In genomic region chr10:13705526-13706169, GRCh38 we compare ENCODE assay signal across 10 cellular contexts.
DNase-seq lines count a peak whose midpoint lies in the region; ATAC-seq and TF ChIP-seq lines count a peak whose summit lies in the region.
"Had no signal": no experiment of that assay in that cellular context is flagged by ENCODE, and none has a peak within 500 bp of the region (broad histone marks: within the 10 kb centered on the region; RNA-seq: fewer than 3 reads in every experiment).

No MANE protein-coding gene starts in this region.

- no peaks in the 10 kb centered on the region for H3K9me3 ChIP-seq in HUES48 (ENCODE audit: control insufficient read depth, insufficient read depth, low read length)
- no peaks in the 10 kb centered on the region for H3K9me3 ChIP-seq in iPS-18c (ENCODE audit: control insufficient read depth, insufficient read depth, low read length)
- H3K9me3 ChIP-seq in stomach, result no peaks in the 10 kb centered on the region

- DNase-seq in cardiac fibroblast (ENCODE audit: low read depth in 2 of 2) (peak; percentile 40 to 56), stomach (no peak), NAMALWA (ENCODE audit: low spot score) (no peak), NCI-H526 treated with DMSO at 0.1 percent for 48 hours (lab: John Stamatoyannopoulos, UW) (no peak)
- DNase-seq in activated CD4-positive, CD25-positive, alpha-beta regulatory T cell treated with anti-CD3 and anti-CD28 coated beads, Interleukin-2, amount 50 U/mL, for 72 hours, result no peak
- DNase-seq: stimulated activated CD4-positive, alpha-beta T cell treated with anti-CD3 and anti-CD28 coated beads, Interleukin-4, amount 100 ng/mL, for 24 hours had no signal

- no peak for TF ChIP-seq CTCF in cardiac fibroblast (IDR thresholded peaks at IDR 0.05; ENCODE audit: low read depth, low read length)
- TF ChIP-seq CTCF in stomach (IDR thresholded peaks at IDR 0.05), result no peak

- H3K36me3 ChIP-seq in HUES48 (ENCODE audit: control insufficient read depth, insufficient read depth, low read length) (peaks cover 6% of the 10 kb centered on the region; the same call in 1 of the 2 replicates), stomach (peaks cover 4 to 11% (median 7%) of the 10 kb centered on the region in 4 donors)

- H3K27me3 ChIP-seq in HUES48 (ENCODE audit: control insufficient read depth, insufficient read depth, low read length) (no peaks in the 10 kb centered on the region), stomach (no peaks in the 10 kb centered on the region)

- no peak for TF ChIP-seq EP300 in stomach (IDR thresholded peaks at IDR 0.05)

- 40 to 58% (median 55%) methylated on average over 10 of the region's 10 CpGs for WGBS in stomach, 5 donors

- H3K4me3 ChIP-seq in HUES48 (ENCODE audit: low read depth, low read length), result peak overlapping the region; percentile 58
- H3K4me3 ChIP-seq in cardiac fibroblast (replicated peaks in 1 of 2; ENCODE audit: low read depth in 2 of 2, low read length in 2 of 2), result peak overlapping the region; percentile 55 to 75
- H3K4me3 ChIP-seq in iPS-18c (ENCODE audit: insufficient read depth, low read depth, low read length), result 0 out of 2 replicates have a peak overlapping the region, but pooled peaks have one; percentile 2
- H3K4me3 ChIP-seq in stomach, result peak overlapping the region; percentile 48 to 61 (median 56)

- no peak for TF ChIP-seq POLR2A in stomach (IDR thresholded peaks at IDR 0.05)

- peaks cover 44% of the 10 kb centered on the region for H3K4me1 ChIP-seq in HUES48 (ENCODE audit: control insufficient read depth, insufficient read depth, low read length)
- H3K4me1 ChIP-seq in stomach, result peaks cover 19 to 78% (median 48%) of the 10 kb centered on the region in 4 donors

- no peak for ATAC-seq in GM19395 (IDR thresholded peaks at IDR 0.05; ENCODE audit: unreplicated experiment)

- H3K27ac ChIP-seq in HUES48 (ENCODE audit: low read depth, low read length), result peak overlapping the region; percentile 84
- H3K27ac ChIP-seq in stomach, result peak overlapping the region in 1 of 5 donors; percentile 84
- H3K27ac ChIP-seq: epithelial cell of prostate had no signal

- intact Hi-C loops in stomach (cut with DNase I; ENCODE audit: low total_unique reads), result no loop called here

- H3K9ac ChIP-seq in HUES48 (ENCODE audit: low read depth, low read length), result no peak overlapping the region

Comparison
In these comparisons a context has a peak if more than half of its experiments do, and no peak if none do; other contexts are left out.
1. H3K4me3 ChIP-seq: peak in every context shown above with its lines; median percentile 65 in cardiac fibroblast; 58 in HUES48; 56 in stomach; 2 in iPS-18c.
2. DNase-seq: peak in cardiac fibroblast (2 of 2); none in stomach (single experiment), NAMALWA (single experiment), NCI-H526 treated with DMSO at 0.1 percent for 48 hours (single experiment) and activated CD4-positive, CD25-positive, alpha-beta regulatory T cell treated with anti-CD3 and anti-CD28 coated beads, Interleukin-2, amount 50 U/mL, for 72 hours (single experiment).